Comparison of ENCODE assay signal across 27 cellular contexts in genomic region chr2:125160947-125161346, GRCh38.
"Had no signal": no experiment of that assay in that cellular context is flagged by ENCODE, and none has a peak within 500 bp of the region (broad histone marks: within the 10 kb centered on the region; RNA-seq: fewer than 3 reads in every experiment).

No MANE protein-coding gene starts in this region.

- H3K9me3 ChIP-seq: stomach, suprapubic skin, testis, thoracic aorta, thyroid gland, tibial artery, tibial nerve, transverse colon, upper lobe of left lung, upper lobe of right lung, uterus, vagina had no signal

- H3K36me3 ChIP-seq: stomach, suprapubic skin, thoracic aorta, thyroid gland, tibial artery, tibial nerve, transverse colon, upper lobe of left lung, upper lobe of right lung, uterus, vagina had no signal

- H3K4me1 ChIP-seq: stomach, suprapubic skin, testis, thyroid gland, tibial artery, tibial nerve, transverse colon, upper lobe of left lung, upper lobe of right lung, uterus, vagina had no signal

- ATAC-seq: stimulated activated effector memory CD8-positive, alpha-beta T cell treated with anti-CD3 and anti-CD28 coated beads, Interleukin-12 subunit alpha, Interleukin-12 subunit beta, amount 100 ng/mL, for 72 hours; stimulated activated memory B cell treated with anti-CD40 and anti-IgM and Interleukin-4, amounts not matched to agents 10 μg/mL and 1 μg/mL and 100 μg/mL, for 72 hours; stimulated activated naive B cell treated with anti-CD40 and anti-IgM and Interleukin-4, amounts not matched to agents 10 μg/mL and 1 μg/mL and 100 μg/mL, for 72 hours; stimulated activated naive CD8-positive, alpha-beta T cell treated with anti-CD3 and anti-CD28 coated beads, Interleukin-15, amount 100 ng/mL, for 72 hours; stimulated activated naive CD8-positive, alpha-beta T cell treated with anti-CD3 and anti-CD28 coated beads, Interleukin-15, Interleukin-2, amounts not matched to agents 100 U/mL and 50 U/mL, for 24 hours; upper lobe of right lung had no signal

- FAIRE-seq: urothelium cell line had no signal

- H3K27ac ChIP-seq: stomach, suprapubic skin, testis, thoracic aorta, thyroid gland, tibial artery, tibial nerve, transverse colon, upper lobe of left lung, upper lobe of right lung, uterus, vagina had no signal

- H3K27me3 ChIP-seq: stomach, suprapubic skin, testis, thyroid gland, tibial artery, tibial nerve, transverse colon, upper lobe of left lung, upper lobe of right lung, uterus, vagina had no signal

- H3K4me3 ChIP-seq: stomach, suprapubic skin, testis, thoracic aorta, thyroid gland, tibial artery, tibial nerve, transverse colon, upper lobe of left lung, upper lobe of right lung, uterus, vagina had no signal

- DNase-seq: stimulated activated CD4-positive, alpha-beta T cell treated with anti-CD3 and anti-CD28 coated beads, Interleukin-2, amount 100 ng/mL, for 48 hours; stimulated activated CD4-positive, alpha-beta T cell treated with anti-CD3 and anti-CD28 coated beads, Interleukin-4, amount 100 ng/mL, for 1 hour; stimulated activated CD4-positive, alpha-beta T cell treated with anti-CD3 and anti-CD28 coated beads, Interleukin-4, amount 100 ng/mL, for 24 hours; stimulated activated CD4-positive, alpha-beta T cell treated with anti-CD3 and anti-CD28 coated beads, Interleukin-4, amount 100 ng/mL, for 4 hours; stimulated activated CD8-positive, alpha-beta memory T cell treated with anti-CD3 and anti-CD28 coated beads, Interleukin-4, amount 100 ng/mL, for 48 hours; stimulated activated naive B cell treated with anti-CD40 and anti-IgM and Interleukin-4, amounts not matched to agents 10 μg/mL and 1 μg/mL and 100 μg/mL, for 72 hours; stimulated activated naive CD4-positive, alpha-beta T cell; stimulated activated naive CD4-positive, alpha-beta T cell treated with Interleukin-2 at 50 U/mL for 16 hours; stimulated activated naive CD8-positive, alpha-beta T cell treated with anti-CD3 and anti-CD28 coated beads, Interleukin-15, amount 100 ng/mL, for 72 hours; stimulated activated naive CD8-positive, alpha-beta T cell treated with anti-CD3 and anti-CD28 coated beads, Interleukin-15, Interleukin-2, amounts not matched to agents 100 U/mL and 50 U/mL, for 24 hours; stomach; substantia nigra; testis; thyroid gland; tibial artery; transverse colon; trophoblast cell; upper lobe of left lung; upper lobe of right lung; uterus had no signal
